Comparison of ENCODE assay signal across 16 cellular contexts in genomic region chr11:75293903-75294302, GRCh38. TPM values are rescaled to one million over a fixed set of nuclear protein-coding genes. Genes with fewer than 3 reads are reported as not detected.
A peak's percentile ranks its signal among the peaks of the same experiment; 100 is the strongest.
DNase-seq lines count a peak whose midpoint lies in the region; ATAC-seq and TF ChIP-seq lines count a peak whose summit lies in the region.
"Had no signal": no experiment of that assay in that cellular context is flagged by ENCODE, and none has a peak within 500 bp of the region (broad histone marks: within the 10 kb centered on the region; RNA-seq: fewer than 3 reads in every experiment).

No MANE protein-coding gene starts in this region.

- H3K9ac ChIP-seq in HCT116 (ENCODE audit: low read length) (no peak overlapping the region), neuronal stem cell (ENCODE audit: low read depth, low read length, poor library complexity) (no peak overlapping the region)

- H3K9me3 Mint-ChIP-seq in WTC11 (peaks cover 12% of the 10 kb centered on the region), HFFc6 (no peaks in the 10 kb centered on the region)
- H3K9me3 Mint-ChIP-seq in naive thymus-derived CD4-positive, alpha-beta T cell: peaks cover 0 to 2% (median 0%) of the 10 kb centered on the region in 11 donors

- WGBS in neuronal stem cell (ENCODE audit: extremely low coverage in 2 of 2, insufficient read length in 2 of 2, insufficient replicate concordance in 1 of 2), 2 donors: no CpG with 5 or more reads among the region's 2 CpGs

- ATAC-seq in HCT116 (peak; percentile 67), WTC11 (no peak), GM21717 (IDR thresholded peaks at IDR 0.05; ENCODE audit: unreplicated experiment) (no peak)
- no peak for ATAC-seq in naive thymus-derived CD4-positive, alpha-beta T cell

- no peak overlapping the region for H3K4me3 ChIP-seq in HCT116 (replicated peaks in 1 of 2; ENCODE audit: low read depth in 1 of 2, low read length in 2 of 2)
- H3K4me3 ChIP-seq in naive thymus-derived CD4-positive, alpha-beta T cell (ENCODE audit: low read length): no peak overlapping the region
- H3K4me3 ChIP-seq in neuronal stem cell (ENCODE audit: low read length in 2 of 2): no peak overlapping the region
- H3K4me3 ChIP-seq: Peyer's patch had no signal

- H2AFZ ChIP-seq in HCT116 (ENCODE audit: low read depth, low read length, poor library complexity, severe bottlenecking): no peak overlapping the region
- no peak overlapping the region for H2AFZ ChIP-seq in neuronal stem cell (ENCODE audit: low read length)

- H3K4me2 ChIP-seq in HCT116 (ENCODE audit: low read length): no peak overlapping the region
- no peak overlapping the region for H3K4me2 ChIP-seq in neuronal stem cell (ENCODE audit: insufficient read depth, low read length, poor library complexity, severe bottlenecking)

- H3K9me2 ChIP-seq in HCT116 (ENCODE audit: insufficient read depth): no peaks in the 10 kb centered on the region

- H3K36me3 ChIP-seq in HCT116 (ENCODE audit: control insufficient read depth in 1 of 2, insufficient read depth in 2 of 2, low read length in 2 of 2) (no peaks in the 10 kb centered on the region), neuronal stem cell (replicated peaks in 1 of 2; ENCODE audit: control insufficient read depth in 2 of 2, insufficient read depth in 2 of 2, low read length in 2 of 2) (peaks cover 0 to 2% of the 10 kb centered on the region in 2 donors)
- H3K36me3 ChIP-seq in naive thymus-derived CD4-positive, alpha-beta T cell (ENCODE audit: control insufficient read depth in 2 of 3, insufficient read depth in 3 of 3, low read length in 3 of 3): peaks cover 0 to 14% (median 0%) of the 10 kb centered on the region in 3 experiments

- DNase-seq in NCI-H82 (lab: John Stamatoyannopoulos, UW) (peak; percentile 11), NCI-H82 treated with DMSO at 0.1 percent for 48 hours (lab: John Stamatoyannopoulos, UW; ENCODE audit: unreplicated experiment) (no peak), HCT116 (ENCODE audit: low read depth, low spot score) (no peak), WTC11 (ENCODE audit: low spot score) (no peak), neuronal stem cell (ENCODE audit: low spot score) (no peak), HFFc6 (no peak)
- no peak for DNase-seq in naive thymus-derived CD4-positive, alpha-beta T cell
- DNase-seq: 8988T, COR-L47, H7, KG1, NCI-H2081, Peyer's patch had no signal

- no peaks in the 10 kb centered on the region for H3K79me2 ChIP-seq in HCT116 (ENCODE audit: insufficient read depth, low read length)

- no peak overlapping the region for H2BK5ac ChIP-seq in neuronal stem cell (ENCODE audit: low read length)

- POLR2A ChIA-PET in HCT116 (lab: Charles Lee): no interaction called here
- POLR2A ChIA-PET in WTC11 (lab: Charles Lee): no interaction called here
- POLR2A ChIA-PET in naive thymus-derived CD4-positive, alpha-beta T cell (lab: Charles Lee): interaction anchor here (0.6 kb wide), 2 partner anchors 58 to 581 kb away, joined by 3 read pairs; no protein-coding TSS in a partner anchor

- RAD21 ChIA-PET in HCT116 (lab: Charles Lee; ENCODE audit: low non-redundant PET in 1 of 2, low total read pairs in 2 of 2, uncharacterized antibody in 2 of 2, unreplicated experiment in 2 of 2): no interaction called here

- H3K79me1 ChIP-seq in neuronal stem cell (ENCODE audit: low read depth, low read length): no peaks in the 10 kb centered on the region

- no peak overlapping the region for H3K18ac ChIP-seq in neuronal stem cell (ENCODE audit: low read length)

- no peak overlapping the region for H3K4ac ChIP-seq in neuronal stem cell (ENCODE audit: low read length)

- no peaks in the 10 kb centered on the region for H3K27me3 Mint-ChIP-seq in WTC11 (ENCODE audit: low read depth)
- H3K27me3 Mint-ChIP-seq in naive thymus-derived CD4-positive, alpha-beta T cell: no peaks in the 10 kb centered on the region
- H3K27me3 Mint-ChIP-seq in HFFc6 (ENCODE audit: insufficient read depth): no peaks in the 10 kb centered on the region; the same call in none of the 2 replicates

- H3K36me3 Mint-ChIP-seq in WTC11 (peaks cover 16% of the 10 kb centered on the region), HFFc6 (ENCODE audit: low read depth) (no peaks in the 10 kb centered on the region)
- peaks cover 0 to 28% (median 14%) of the 10 kb centered on the region in 5 donors for H3K36me3 Mint-ChIP-seq in naive thymus-derived CD4-positive, alpha-beta T cell

- intact Hi-C loops in HCT116 (cut with micrococcal nuclease): no loop called here
- intact Hi-C loops in naive thymus-derived CD4-positive, alpha-beta T cell (cut with micrococcal nuclease): no loop called here

- no peak for TF ChIP-seq POLR2A in HCT116 (IDR thresholded peaks at IDR 0.05; ENCODE audit: borderline replicate concordance, extremely low read depth, insufficient read depth, insufficient read length)

- no peaks in the 10 kb centered on the region for H3K4me1 ChIP-seq in HCT116 (ENCODE audit: control insufficient read depth in 1 of 2, insufficient read depth in 2 of 2, low read length in 2 of 2)
- peaks cover 0 to 10% of the 10 kb centered on the region in 2 donors for H3K4me1 ChIP-seq in naive thymus-derived CD4-positive, alpha-beta T cell (ENCODE audit: control insufficient read depth in 2 of 2, insufficient read depth in 2 of 2, low read length in 2 of 2)
- peaks cover 0 to 1% of the 10 kb centered on the region in 2 donors for H3K4me1 ChIP-seq in neuronal stem cell (ENCODE audit: control insufficient read depth in 2 of 2, insufficient read depth in 1 of 2, low read depth in 1 of 2, low read length in 2 of 2)
- H3K4me1 ChIP-seq: Peyer's patch had no signal

- no peak overlapping the region for H3K14ac ChIP-seq in neuronal stem cell (ENCODE audit: low read length)

- H3K9me3 ChIP-seq in HCT116 (ENCODE audit: control insufficient read depth in 1 of 2, insufficient read depth in 1 of 2, low read depth in 1 of 2, low read length in 2 of 2) (no peaks in the 10 kb centered on the region), neuronal stem cell (replicated peaks in 1 of 2; ENCODE audit: control insufficient read depth in 2 of 2, insufficient read depth in 1 of 2, low read depth in 1 of 2, low read length in 2 of 2) (no peaks in the 10 kb centered on the region)
- H3K9me3 ChIP-seq in naive thymus-derived CD4-positive, alpha-beta T cell (ENCODE audit: control insufficient read depth in 2 of 3, low read length in 3 of 3): no peaks in the 10 kb centered on the region
- H3K9me3 ChIP-seq: Peyer's patch had no signal

- no peak for TF ChIP-seq RAD21 in HCT116 (IDR thresholded peaks at IDR 0.05; ENCODE audit: low read depth)

- no peak for TF ChIP-seq CTCF in HCT116 (IDR thresholded peaks at IDR 0.05 in 2 of 3, conservative IDR thresholded peaks at IDR 0.05 in 1 of 3; ENCODE audit: borderline replicate concordance in 1 of 3, insufficient read depth in 1 of 3, low read depth in 2 of 3, low read length in 2 of 3)
- TF ChIP-seq CTCF in WTC11 (IDR thresholded peaks at IDR 0.05): no peak
- no peak for TF ChIP-seq CTCF in HFFc6 (IDR thresholded peaks at IDR 0.05)

- no TSS peak for BruUV-seq in HCT116 (replicated peaks; lab: Mats Ljungman, UMichigan)

- H3K23ac ChIP-seq in neuronal stem cell (ENCODE audit: low read depth, low read length, poor library complexity): no peak overlapping the region

- CTCF ChIA-PET in HCT116 (lab: Charles Lee): no interaction called here
- CTCF ChIA-PET in WTC11 (lab: Charles Lee): interaction anchor here (0.7 kb wide), 2 partner anchors 14 to 46 kb away, joined by 3 to 4 read pairs; no protein-coding TSS in a partner anchor
- CTCF ChIA-PET in naive thymus-derived CD4-positive, alpha-beta T cell (lab: Charles Lee): interaction anchor here (0.5 to 1.2 kb wide), 2 partner anchors 14 to 73 kb away, joined by 3 read pairs; no protein-coding TSS in a partner anchor

- H3K27ac Mint-ChIP-seq in WTC11 (peak overlapping the region; percentile 20; the same call in 1 of the 2 replicates), HFFc6 (no peak overlapping the region)
- peak overlapping the region in 6 of 9 donors; percentile 3 to 83 (median 28) for H3K27ac Mint-ChIP-seq in naive thymus-derived CD4-positive, alpha-beta T cell

- H3K27me3 ChIP-seq in HCT116 (ENCODE audit: insufficient read depth, low read length) (no peaks in the 10 kb centered on the region), neuronal stem cell (ENCODE audit: control insufficient read depth in 3 of 3, insufficient read depth in 3 of 3, low read depth in 1 of 3, low read length in 3 of 3) (no peaks in the 10 kb centered on the region)
- no peaks in the 10 kb centered on the region for H3K27me3 ChIP-seq in naive thymus-derived CD4-positive, alpha-beta T cell (ENCODE audit: control insufficient read depth in 2 of 2, insufficient read depth in 2 of 2, low read length in 2 of 2)
- H3K27me3 ChIP-seq: Peyer's patch had no signal

- no peak overlapping the region for H2AK5ac ChIP-seq in neuronal stem cell (ENCODE audit: low read depth, low read length)

- H2BK120ac ChIP-seq in neuronal stem cell (ENCODE audit: low read depth, low read length): no peak overlapping the region

- no peaks in the 10 kb centered on the region for H4K20me1 ChIP-seq in HCT116 (ENCODE audit: insufficient read depth)

- H2BK15ac ChIP-seq in neuronal stem cell (ENCODE audit: low read length): no peak overlapping the region

- no peak overlapping the region for H4K8ac ChIP-seq in neuronal stem cell (ENCODE audit: low read depth, low read length)

- H4K91ac ChIP-seq in neuronal stem cell (ENCODE audit: low read depth, low read length, poor library complexity): no peak overlapping the region

- H3K27ac ChIP-seq in HCT116 (ENCODE audit: low read depth, low read length) (no peak overlapping the region), neuronal stem cell (replicated peaks; ENCODE audit: low read length) (no peak overlapping the region)
- no peak overlapping the region for H3K27ac ChIP-seq in naive thymus-derived CD4-positive, alpha-beta T cell (ENCODE audit: low read depth, low read length)
- H3K27ac ChIP-seq: C4-2B, HL-60, Peyer's patch had no signal

- H2BK12ac ChIP-seq in neuronal stem cell (ENCODE audit: low read length): no peak overlapping the region

- peaks cover 31% of the 10 kb centered on the region for H3K4me1 Mint-ChIP-seq in WTC11
- H3K4me1 Mint-ChIP-seq in naive thymus-derived CD4-positive, alpha-beta T cell: peaks cover 0 to 44% (median 27%) of the 10 kb centered on the region in 7 donors
- H3K4me1 Mint-ChIP-seq in HFFc6 (ENCODE audit: low read depth): no peaks in the 10 kb centered on the region

- H3K4me3 Mint-ChIP-seq in WTC11: no peak overlapping the region
- H3K4me3 Mint-ChIP-seq in naive thymus-derived CD4-positive, alpha-beta T cell: no peak overlapping the region
- H3K4me3 Mint-ChIP-seq in HFFc6: no peak overlapping the region

RNA-seq across cellular contexts. Expression of gene TPBGL, which starts 53.3 kb away (rescaled TPM):
- total RNA-seq in HCT116 (2021; ENCODE audit: unreplicated experiment) (0.12 TPM), WTC11 (2021) (0.37 to 0.78 TPM (median 0.60 TPM) in 3 replicates)
- polyA plus RNA-seq in HCT116 (2012): 0.16 and 0.25 TPM in 2 replicates
- total RNA-seq in naive thymus-derived CD4-positive, alpha-beta T cell: under 1 TPM; 0.15 to 0.58 (median 0.27) TPM
- under 1 TPM in 1 of 2 donors, not detected in 1; 0.40 TPM for polyA plus RNA-seq in naive thymus-derived CD4-positive, alpha-beta T cell
- polyA plus RNA-seq in neuronal stem cell (2013, experiment 1 of 2): 0.10 TPM
- polyA plus RNA-seq in neuronal stem cell (2013, experiment 2 of 2): 0.10 TPM
- not detected for total RNA-seq in HFFc6 (2021; fragmentation: NEBNext Ultra II Directional; extraction: Animal tissue kit (Norgen Biotek cat#: 25700))
- total RNA-seq: H7 had no signal

RNA-seq across cellular contexts. Expression of gene ARRB1, which starts 57.6 kb away (rescaled TPM):
- total RNA-seq in HCT116 (2021; ENCODE audit: unreplicated experiment) (24.2 TPM), WTC11 (2021) (81.0 to 90.1 TPM (median 82.9 TPM) in 3 replicates)
- polyA plus RNA-seq in HCT116 (2012): 12.0 and 12.9 TPM in 2 replicates
- total RNA-seq in naive thymus-derived CD4-positive, alpha-beta T cell: 100 to 1,000 TPM in 1 of 5 experiments, 10 to 100 TPM in 4; 47.8 to 104 (median 63.9) TPM
- polyA plus RNA-seq in naive thymus-derived CD4-positive, alpha-beta T cell: 1 to 10 TPM; 7.5 to 9.0 TPM
- polyA plus RNA-seq in neuronal stem cell (2013, experiment 1 of 2): 6.6 TPM
- polyA plus RNA-seq in neuronal stem cell (2013, experiment 2 of 2): 6.3 TPM
- total RNA-seq in HFFc6 (2021; fragmentation: NEBNext Ultra II Directional; extraction: Animal tissue kit (Norgen Biotek cat#: 25700)): 10 to 100 TPM; 10.8 to 14.4 (median 11.2) TPM
